In the genomic region with DNA sequence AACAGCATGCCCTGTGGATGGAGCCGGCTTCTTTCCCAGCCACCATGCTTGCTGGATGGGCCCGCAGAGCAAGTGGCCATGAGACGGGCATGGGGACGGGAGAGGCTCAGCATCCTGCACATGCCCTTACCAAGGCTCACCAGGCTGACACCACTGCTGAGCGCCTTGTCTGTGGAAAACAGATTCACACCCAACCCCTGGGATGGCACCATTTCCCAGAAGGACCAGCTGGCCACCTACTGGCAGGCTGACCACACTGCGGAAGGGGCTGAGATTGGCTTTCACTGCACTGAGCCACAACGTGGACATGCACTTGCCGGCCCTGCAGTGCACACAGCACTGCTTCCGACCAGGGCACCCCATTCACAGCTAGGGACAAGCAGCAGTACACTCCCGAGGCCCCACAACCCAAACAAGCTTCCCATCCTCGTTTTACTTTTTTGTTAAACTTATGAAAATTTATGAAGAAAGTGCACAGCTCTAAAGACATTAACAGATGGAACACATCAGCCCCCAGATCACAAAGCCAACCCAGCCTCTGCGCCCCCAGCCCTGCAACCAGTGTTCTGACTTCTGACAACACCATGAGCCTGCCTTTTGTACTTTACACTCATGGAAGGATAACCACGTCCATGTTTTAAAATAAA, we compare ENCODE assay signal across 8 cellular contexts. TPM values are rescaled to one million over a fixed set of nuclear protein-coding genes. Genes with fewer than 3 reads are reported as not detected.
DNase-seq lines count a peak whose midpoint lies in the region; ATAC-seq and TF ChIP-seq lines count a peak whose summit lies in the region.

No MANE protein-coding gene starts in this region.

- H3K9ac ChIP-seq in fibroblast of lung (ENCODE audit: insufficient read depth, low read length), result no peak overlapping the region
- H3K9ac ChIP-seq in parathyroid adenoma, result no peak overlapping the region

- H3K9me3 ChIP-seq in fibroblast of lung (ENCODE audit: control insufficient read depth, insufficient read depth, low read depth, low read length), result no peaks in the 10 kb centered on the region
- no peaks in the 10 kb centered on the region for H3K9me3 ChIP-seq in parathyroid adenoma (ENCODE audit: control insufficient read depth, low read length)

- H3K4me2 ChIP-seq in fibroblast of lung (ENCODE audit: extremely low read depth, insufficient read depth, low read length), result no peak overlapping the region
- no peak overlapping the region for H3K4me2 ChIP-seq in parathyroid adenoma (ENCODE audit: low read length)

- H3K36me3 ChIP-seq in fibroblast of lung (ENCODE audit: control insufficient read depth, insufficient read depth, low read length) (no peaks in the 10 kb centered on the region), parathyroid adenoma (ENCODE audit: control insufficient read depth, insufficient read depth, low read length) (no peaks in the 10 kb centered on the region)

- TF ChIP-seq EP300 in Ishikawa (IDR thresholded peaks at IDR 0.05; ENCODE audit: borderline replicate concordance), result no peak

- ATAC-seq in activated CD4-positive, CD25-positive, alpha-beta regulatory T cell treated with anti-CD3 and anti-CD28 coated beads, Interleukin-2, amount 50 U/mL, for 24 hours, result no peak
- no peak for ATAC-seq in HG03342 (IDR thresholded peaks at IDR 0.05; ENCODE audit: unreplicated experiment)

- peak; percentile 85 for TF ChIP-seq RAD21 in Ishikawa (IDR thresholded peaks at IDR 0.05; ENCODE audit: low read depth)

- H2AFZ ChIP-seq in fibroblast of lung (ENCODE audit: low read length) (peak overlapping the region; percentile 35), parathyroid adenoma (no peak overlapping the region)

- no peaks in the 10 kb centered on the region for H3K79me2 ChIP-seq in fibroblast of lung (ENCODE audit: control insufficient read depth, insufficient read depth, low read length)
- no peaks in the 10 kb centered on the region for H3K79me2 ChIP-seq in parathyroid adenoma

- H3K4me1 ChIP-seq in fibroblast of lung (ENCODE audit: control insufficient read depth, extremely low read depth, insufficient read depth, low read length) (no peaks in the 10 kb centered on the region), parathyroid adenoma (no peaks in the 10 kb centered on the region)

- DNase-seq in DMS 273 (lab: John Stamatoyannopoulos, UW; ENCODE audit: unreplicated experiment), result peak; percentile 54
- DNase-seq in DMS 273 treated with DMSO at 0.1 percent for 48 hours (lab: John Stamatoyannopoulos, UW), result no peak
- peak; percentile 15 to 49 for DNase-seq in SW 1271 (lab: John Stamatoyannopoulos, UW)
- DNase-seq in fibroblast of lung (ENCODE audit: low read depth in 2 of 2), result peak; percentile 33 to 39

- H3K4me3 ChIP-seq in fibroblast of lung (replicated peaks in 1 of 4; ENCODE audit: control extremely low read depth in 1 of 4, insufficient read depth in 1 of 4, low read depth in 3 of 4, low read length in 4 of 4) (no peak overlapping the region), parathyroid adenoma (ENCODE audit: low read depth, low read length) (no peak overlapping the region)

- no peaks in the 10 kb centered on the region for H4K20me1 ChIP-seq in fibroblast of lung (ENCODE audit: control insufficient read depth, extremely low read depth, insufficient read depth, low read length)

- peak; percentile 79 to 83 for TF ChIP-seq CTCF in fibroblast of lung (conservative IDR thresholded peaks at IDR 0.05 in 1 of 2, IDR thresholded peaks at IDR 0.05 in 1 of 2; ENCODE audit: low read depth in 1 of 2, low read length in 2 of 2)
- peak; percentile 49 for TF ChIP-seq CTCF in parathyroid adenoma (IDR thresholded peaks at IDR 0.05)

- H3K27me3 ChIP-seq in fibroblast of lung (ENCODE audit: control insufficient read depth, insufficient read depth, low read length) (no peaks in the 10 kb centered on the region), parathyroid adenoma (ENCODE audit: control insufficient read depth, insufficient read depth, low read length) (no peaks in the 10 kb centered on the region)

- H3K27ac ChIP-seq in fibroblast of lung (ENCODE audit: insufficient read depth, low read length) (no peak overlapping the region), parathyroid adenoma (no peak overlapping the region)

TF ChIP-seq in Ishikawa, 13 proteins besides CTCF, POLR2A, EP300 and RAD21:
- TF ChIP-seq TCF12 (IDR thresholded peaks at IDR 0.05; ENCODE audit: low read depth), result no peak
- TF ChIP-seq, protein P1, sequence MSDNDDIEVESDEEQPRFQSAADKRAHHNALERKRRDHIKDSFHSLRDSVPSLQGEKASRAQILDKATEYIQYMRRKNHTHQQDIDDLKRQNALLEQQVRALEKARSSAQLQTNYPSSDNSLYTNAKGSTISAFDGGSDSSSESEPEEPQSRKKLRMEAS (IDR thresholded peaks at IDR 0.05), result no peak
- TF ChIP-seq NFIC (IDR thresholded peaks at IDR 0.05), result no peak
- TF ChIP-seq, protein P2, sequence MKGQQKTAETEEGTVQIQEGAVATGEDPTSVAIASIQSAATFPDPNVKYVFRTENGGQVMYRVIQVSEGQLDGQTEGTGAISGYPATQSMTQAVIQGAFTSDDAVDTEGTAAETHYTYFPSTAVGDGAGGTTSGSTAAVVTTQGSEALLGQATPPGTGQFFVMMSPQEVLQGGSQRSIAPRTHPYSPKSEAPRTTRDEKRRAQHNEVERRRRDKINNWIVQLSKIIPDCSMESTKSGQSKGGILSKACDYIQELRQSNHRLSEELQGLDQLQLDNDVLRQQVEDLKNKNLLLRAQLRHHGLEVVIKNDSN (IDR thresholded peaks at IDR 0.05), result no peak
- TF ChIP-seq CREB1 (IDR thresholded peaks at IDR 0.05; ENCODE audit: low read depth), result no peak
- TF ChIP-seq YY1 (IDR thresholded peaks at IDR 0.05; ENCODE audit: low read depth), result no peak
- TF ChIP-seq TAF1 (IDR thresholded peaks at IDR 0.05; ENCODE audit: low read depth), result no peak
- TF ChIP-seq CEBPB (IDR thresholded peaks at IDR 0.05), result no peak
- TF ChIP-seq FOXM1 (IDR thresholded peaks at IDR 0.05; ENCODE audit: borderline replicate concordance, low read depth), result no peak
- no peak for TF ChIP-seq TEAD4 (IDR thresholded peaks at IDR 0.05)
- no peak for TF ChIP-seq ZBTB7A (IDR thresholded peaks at IDR 0.05; ENCODE audit: low read depth)
- TF ChIP-seq, protein P3, sequence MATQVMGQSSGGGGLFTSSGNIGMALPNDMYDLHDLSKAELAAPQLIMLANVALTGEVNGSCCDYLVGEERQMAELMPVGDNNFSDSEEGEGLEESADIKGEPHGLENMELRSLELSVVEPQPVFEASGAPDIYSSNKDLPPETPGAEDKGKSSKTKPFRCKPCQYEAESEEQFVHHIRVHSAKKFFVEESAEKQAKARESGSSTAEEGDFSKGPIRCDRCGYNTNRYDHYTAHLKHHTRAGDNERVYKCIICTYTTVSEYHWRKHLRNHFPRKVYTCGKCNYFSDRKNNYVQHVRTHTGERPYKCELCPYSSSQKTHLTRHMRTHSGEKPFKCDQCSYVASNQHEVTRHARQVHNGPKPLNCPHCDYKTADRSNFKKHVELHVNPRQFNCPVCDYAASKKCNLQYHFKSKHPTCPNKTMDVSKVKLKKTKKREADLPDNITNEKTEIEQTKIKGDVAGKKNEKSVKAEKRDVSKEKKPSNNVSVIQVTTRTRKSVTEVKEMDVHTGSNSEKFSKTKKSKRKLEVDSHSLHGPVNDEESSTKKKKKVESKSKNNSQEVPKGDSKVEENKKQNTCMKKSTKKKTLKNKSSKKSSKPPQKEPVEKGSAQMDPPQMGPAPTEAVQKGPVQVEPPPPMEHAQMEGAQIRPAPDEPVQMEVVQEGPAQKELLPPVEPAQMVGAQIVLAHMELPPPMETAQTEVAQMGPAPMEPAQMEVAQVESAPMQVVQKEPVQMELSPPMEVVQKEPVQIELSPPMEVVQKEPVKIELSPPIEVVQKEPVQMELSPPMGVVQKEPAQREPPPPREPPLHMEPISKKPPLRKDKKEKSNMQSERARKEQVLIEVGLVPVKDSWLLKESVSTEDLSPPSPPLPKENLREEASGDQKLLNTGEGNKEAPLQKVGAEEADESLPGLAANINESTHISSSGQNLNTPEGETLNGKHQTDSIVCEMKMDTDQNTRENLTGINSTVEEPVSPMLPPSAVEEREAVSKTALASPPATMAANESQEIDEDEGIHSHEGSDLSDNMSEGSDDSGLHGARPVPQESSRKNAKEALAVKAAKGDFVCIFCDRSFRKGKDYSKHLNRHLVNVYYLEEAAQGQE (IDR thresholded peaks at IDR 0.05; ENCODE audit: low read depth), result no peak
- no peak for TF ChIP-seq EGR1 (IDR thresholded peaks at IDR 0.05)

RNA-seq across cellular contexts. Expression of a gene that starts 13.9 kb away (rescaled TPM):
- total RNA-seq in fibroblast of lung, result not detected in 2 replicates
- polyA plus RNA-seq in fibroblast of lung, result not detected in 2 replicates
- polyA plus RNA-seq in fibroblast of lung (2012), result not detected in 2 replicates
- not detected in 2 replicates for polyA minus RNA-seq in fibroblast of lung (ENCODE audit: low replicate concordance)

RNA-seq across cellular contexts. Expression of a gene that starts 20.3 kb away (rescaled TPM):
- total RNA-seq in fibroblast of lung, result not detected in 2 replicates
- polyA plus RNA-seq in fibroblast of lung, result not detected in 2 replicates
- not detected in 2 replicates for polyA plus RNA-seq in fibroblast of lung (2012)
- polyA minus RNA-seq in fibroblast of lung (ENCODE audit: low replicate concordance), result not detected in 2 replicates

RNA-seq across cellular contexts. Expression of a gene that starts 21.2 kb away (rescaled TPM):
- total RNA-seq in fibroblast of lung, result not detected in 2 replicates
- not detected in 2 replicates for polyA plus RNA-seq in fibroblast of lung
- not detected in 2 replicates for polyA plus RNA-seq in fibroblast of lung (2012)
- not detected in 2 replicates for polyA minus RNA-seq in fibroblast of lung (ENCODE audit: low replicate concordance)

RNA-seq across cellular contexts. Expression of a gene that starts 26.8 kb away (rescaled TPM):
- not detected in 2 replicates for total RNA-seq in fibroblast of lung
- not detected in 2 replicates for polyA plus RNA-seq in fibroblast of lung
- polyA plus RNA-seq in fibroblast of lung (2012), result not detected in 2 replicates
- not detected in 2 replicates for polyA minus RNA-seq in fibroblast of lung (ENCODE audit: low replicate concordance)

RNA-seq across cellular contexts. Expression of a gene that starts 40.2 kb away (rescaled TPM):
- total RNA-seq in fibroblast of lung, result not detected in 2 replicates
- polyA plus RNA-seq in fibroblast of lung, result not detected in 2 replicates
- not detected in 2 replicates for polyA plus RNA-seq in fibroblast of lung (2012)
- polyA minus RNA-seq in fibroblast of lung (ENCODE audit: low replicate concordance), result not detected in 2 replicates
